In genomic region chr3:114824014-114824413, GRCh38 we compare ENCODE assay signal across 7 cellular contexts.
"Had no signal": no experiment of that assay in that cellular context is flagged by ENCODE, and none has a peak within 500 bp of the region (broad histone marks: within the 10 kb centered on the region; RNA-seq: fewer than 3 reads in every experiment).

No MANE protein-coding gene starts in this region.

- H3K9ac ChIP-seq: KMS-11 had no signal

- DNase-seq: IMR-90, KBM-7, KG1 had no signal

- H3K27ac ChIP-seq: HL-60, KMS-11 had no signal

- FAIRE-seq: HTR-8/SVneo, K562 had no signal

- H3K4me2 ChIP-seq: KMS-11 had no signal

- H3K4me3 ChIP-seq: K562 had no signal

- ATAC-seq: K562 had no signal
